ENCODE assay signal across 1 cellular context in genomic region chr18:6917082-6917481, GRCh38.
TF ChIP-seq lines count a peak whose summit lies in the region.

No MANE protein-coding gene starts in this region.

TF ChIP-seq in WTC11, 78 proteins besides CTCF, POLR2A, EP300 and RAD21 (continued from another document):
- TF ChIP-seq PRDM15 (CRISPR knock-in tag; IDR thresholded peaks at IDR 0.05) (no peak), HMGXB4 (CRISPR knock-in tag; IDR thresholded peaks at IDR 0.05) (no peak), NFATC4 (CRISPR knock-in tag; IDR thresholded peaks at IDR 0.05) (no peak), GABPB1 (CRISPR knock-in tag; IDR thresholded peaks at IDR 0.05) (no peak), HMGA2 (CRISPR knock-in tag; IDR thresholded peaks at IDR 0.05) (no peak), MXD4 (CRISPR knock-in tag; IDR thresholded peaks at IDR 0.05; ENCODE audit: borderline replicate concordance) (no peak), ZNF232 (CRISPR knock-in tag; IDR thresholded peaks at IDR 0.05) (no peak), ZNF138 (CRISPR knock-in tag; conservative IDR thresholded peaks at IDR 0.05) (no peak), ZNF532 (CRISPR knock-in tag; IDR thresholded peaks at IDR 0.05; ENCODE audit: borderline replicate concordance) (no peak)
- TF ChIP-seq, protein P1, sequence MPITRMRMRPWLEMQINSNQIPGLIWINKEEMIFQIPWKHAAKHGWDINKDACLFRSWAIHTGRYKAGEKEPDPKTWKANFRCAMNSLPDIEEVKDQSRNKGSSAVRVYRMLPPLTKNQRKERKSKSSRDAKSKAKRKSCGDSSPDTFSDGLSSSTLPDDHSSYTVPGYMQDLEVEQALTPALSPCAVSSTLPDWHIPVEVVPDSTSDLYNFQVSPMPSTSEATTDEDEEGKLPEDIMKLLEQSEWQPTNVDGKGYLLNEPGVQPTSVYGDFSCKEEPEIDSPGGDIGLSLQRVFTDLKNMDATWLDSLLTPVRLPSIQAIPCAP (CRISPR knock-in tag; IDR thresholded peaks at IDR 0.05) = no peak
